1 cellular context compared by ENCODE assay signal in genomic region chr1:65422241-65423203, GRCh38.
TF ChIP-seq lines count a peak whose summit lies in the region.

No MANE protein-coding gene starts in this region.

TF ChIP-seq in GM12878, 131 proteins besides CTCF, POLR2A, EP300 and RAD21 (continued from another document):
- no peak for TF ChIP-seq ZNF687 (IDR thresholded peaks at IDR 0.05)
- TF ChIP-seq FOXM1 (IDR thresholded peaks at IDR 0.05; ENCODE audit: low read depth, low read length) = no peak
- no peak for TF ChIP-seq RUNX3 (IDR thresholded peaks at IDR 0.05; ENCODE audit: low read length)
- TF ChIP-seq YY1 (IDR thresholded peaks at IDR 0.05; ENCODE audit: low read depth, low read length) = no peak
